In the genomic region with DNA sequence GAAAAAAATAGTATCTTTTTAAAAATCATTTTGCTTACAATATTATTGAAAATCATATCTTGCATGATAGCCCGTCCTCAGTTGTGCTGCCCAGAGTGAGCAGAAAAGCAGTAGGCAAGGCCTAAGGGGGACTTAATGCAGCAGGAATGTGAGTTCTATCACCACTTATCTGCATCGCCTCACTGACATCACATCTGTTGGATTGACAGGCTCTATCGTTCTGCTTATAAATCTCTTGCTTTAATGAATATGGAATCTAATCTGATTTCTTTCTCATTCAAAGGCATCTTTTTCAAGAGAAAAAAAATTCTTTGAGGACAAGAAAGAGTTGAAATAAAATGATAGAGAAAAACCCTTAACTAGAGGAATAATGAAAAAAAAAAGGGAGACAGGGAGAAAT, we compare ENCODE assay signal across 8 cellular contexts.
"Had no signal": no experiment of that assay in that cellular context is flagged by ENCODE, and none has a peak within 500 bp of the region (broad histone marks: within the 10 kb centered on the region; RNA-seq: fewer than 3 reads in every experiment).

No MANE protein-coding gene starts in this region.

- H3K4me1 ChIP-seq: HAP-1 had no signal

- H3K9ac ChIP-seq: GM23248 had no signal

- ATAC-seq: GM23338, HCT116 had no signal

- H2AFZ ChIP-seq: GM23248, GM23338 had no signal

- H3K27ac ChIP-seq: GM23248 had no signal

- H3K27ac Mint-ChIP-seq: GM23338, H9 had no signal

- H3K36me3 ChIP-seq: HAP-1 had no signal

- H3K4me2 ChIP-seq: GM23338 had no signal

- H3K4me3 ChIP-seq: GM23248, GM23338, HAP-1 had no signal

- H3K4me1 Mint-ChIP-seq: GM23338, H9 had no signal

- H3K9me3 ChIP-seq: HAP-1 had no signal

- H3K9me3 Mint-ChIP-seq: H9 had no signal

- H3K4me3 Mint-ChIP-seq: GM23338, H9 had no signal

- DNase-seq: GM23248, GOT3, H7, H9, HCEC 1CT had no signal
